Comparison of ENCODE assay signal across 1 cellular context in genomic region chr7:127632276-127632910, GRCh38.
TF ChIP-seq lines count a peak whose summit lies in the region.

No MANE protein-coding gene starts in this region.

TF ChIP-seq in GM23338, 12 proteins besides CTCF, POLR2A, EP300 and RAD21 (continued from another document):
- TF ChIP-seq, protein P1, sequence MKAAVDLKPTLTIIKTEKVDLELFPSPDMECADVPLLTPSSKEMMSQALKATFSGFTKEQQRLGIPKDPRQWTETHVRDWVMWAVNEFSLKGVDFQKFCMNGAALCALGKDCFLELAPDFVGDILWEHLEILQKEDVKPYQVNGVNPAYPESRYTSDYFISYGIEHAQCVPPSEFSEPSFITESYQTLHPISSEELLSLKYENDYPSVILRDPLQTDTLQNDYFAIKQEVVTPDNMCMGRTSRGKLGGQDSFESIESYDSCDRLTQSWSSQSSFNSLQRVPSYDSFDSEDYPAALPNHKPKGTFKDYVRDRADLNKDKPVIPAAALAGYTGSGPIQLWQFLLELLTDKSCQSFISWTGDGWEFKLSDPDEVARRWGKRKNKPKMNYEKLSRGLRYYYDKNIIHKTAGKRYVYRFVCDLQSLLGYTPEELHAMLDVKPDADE (IDR thresholded peaks at IDR 0.05), result no peak
- TF ChIP-seq STAT1 (IDR thresholded peaks at IDR 0.05; ENCODE audit: unreplicated experiment), result no peak
- TF ChIP-seq, protein P2, sequence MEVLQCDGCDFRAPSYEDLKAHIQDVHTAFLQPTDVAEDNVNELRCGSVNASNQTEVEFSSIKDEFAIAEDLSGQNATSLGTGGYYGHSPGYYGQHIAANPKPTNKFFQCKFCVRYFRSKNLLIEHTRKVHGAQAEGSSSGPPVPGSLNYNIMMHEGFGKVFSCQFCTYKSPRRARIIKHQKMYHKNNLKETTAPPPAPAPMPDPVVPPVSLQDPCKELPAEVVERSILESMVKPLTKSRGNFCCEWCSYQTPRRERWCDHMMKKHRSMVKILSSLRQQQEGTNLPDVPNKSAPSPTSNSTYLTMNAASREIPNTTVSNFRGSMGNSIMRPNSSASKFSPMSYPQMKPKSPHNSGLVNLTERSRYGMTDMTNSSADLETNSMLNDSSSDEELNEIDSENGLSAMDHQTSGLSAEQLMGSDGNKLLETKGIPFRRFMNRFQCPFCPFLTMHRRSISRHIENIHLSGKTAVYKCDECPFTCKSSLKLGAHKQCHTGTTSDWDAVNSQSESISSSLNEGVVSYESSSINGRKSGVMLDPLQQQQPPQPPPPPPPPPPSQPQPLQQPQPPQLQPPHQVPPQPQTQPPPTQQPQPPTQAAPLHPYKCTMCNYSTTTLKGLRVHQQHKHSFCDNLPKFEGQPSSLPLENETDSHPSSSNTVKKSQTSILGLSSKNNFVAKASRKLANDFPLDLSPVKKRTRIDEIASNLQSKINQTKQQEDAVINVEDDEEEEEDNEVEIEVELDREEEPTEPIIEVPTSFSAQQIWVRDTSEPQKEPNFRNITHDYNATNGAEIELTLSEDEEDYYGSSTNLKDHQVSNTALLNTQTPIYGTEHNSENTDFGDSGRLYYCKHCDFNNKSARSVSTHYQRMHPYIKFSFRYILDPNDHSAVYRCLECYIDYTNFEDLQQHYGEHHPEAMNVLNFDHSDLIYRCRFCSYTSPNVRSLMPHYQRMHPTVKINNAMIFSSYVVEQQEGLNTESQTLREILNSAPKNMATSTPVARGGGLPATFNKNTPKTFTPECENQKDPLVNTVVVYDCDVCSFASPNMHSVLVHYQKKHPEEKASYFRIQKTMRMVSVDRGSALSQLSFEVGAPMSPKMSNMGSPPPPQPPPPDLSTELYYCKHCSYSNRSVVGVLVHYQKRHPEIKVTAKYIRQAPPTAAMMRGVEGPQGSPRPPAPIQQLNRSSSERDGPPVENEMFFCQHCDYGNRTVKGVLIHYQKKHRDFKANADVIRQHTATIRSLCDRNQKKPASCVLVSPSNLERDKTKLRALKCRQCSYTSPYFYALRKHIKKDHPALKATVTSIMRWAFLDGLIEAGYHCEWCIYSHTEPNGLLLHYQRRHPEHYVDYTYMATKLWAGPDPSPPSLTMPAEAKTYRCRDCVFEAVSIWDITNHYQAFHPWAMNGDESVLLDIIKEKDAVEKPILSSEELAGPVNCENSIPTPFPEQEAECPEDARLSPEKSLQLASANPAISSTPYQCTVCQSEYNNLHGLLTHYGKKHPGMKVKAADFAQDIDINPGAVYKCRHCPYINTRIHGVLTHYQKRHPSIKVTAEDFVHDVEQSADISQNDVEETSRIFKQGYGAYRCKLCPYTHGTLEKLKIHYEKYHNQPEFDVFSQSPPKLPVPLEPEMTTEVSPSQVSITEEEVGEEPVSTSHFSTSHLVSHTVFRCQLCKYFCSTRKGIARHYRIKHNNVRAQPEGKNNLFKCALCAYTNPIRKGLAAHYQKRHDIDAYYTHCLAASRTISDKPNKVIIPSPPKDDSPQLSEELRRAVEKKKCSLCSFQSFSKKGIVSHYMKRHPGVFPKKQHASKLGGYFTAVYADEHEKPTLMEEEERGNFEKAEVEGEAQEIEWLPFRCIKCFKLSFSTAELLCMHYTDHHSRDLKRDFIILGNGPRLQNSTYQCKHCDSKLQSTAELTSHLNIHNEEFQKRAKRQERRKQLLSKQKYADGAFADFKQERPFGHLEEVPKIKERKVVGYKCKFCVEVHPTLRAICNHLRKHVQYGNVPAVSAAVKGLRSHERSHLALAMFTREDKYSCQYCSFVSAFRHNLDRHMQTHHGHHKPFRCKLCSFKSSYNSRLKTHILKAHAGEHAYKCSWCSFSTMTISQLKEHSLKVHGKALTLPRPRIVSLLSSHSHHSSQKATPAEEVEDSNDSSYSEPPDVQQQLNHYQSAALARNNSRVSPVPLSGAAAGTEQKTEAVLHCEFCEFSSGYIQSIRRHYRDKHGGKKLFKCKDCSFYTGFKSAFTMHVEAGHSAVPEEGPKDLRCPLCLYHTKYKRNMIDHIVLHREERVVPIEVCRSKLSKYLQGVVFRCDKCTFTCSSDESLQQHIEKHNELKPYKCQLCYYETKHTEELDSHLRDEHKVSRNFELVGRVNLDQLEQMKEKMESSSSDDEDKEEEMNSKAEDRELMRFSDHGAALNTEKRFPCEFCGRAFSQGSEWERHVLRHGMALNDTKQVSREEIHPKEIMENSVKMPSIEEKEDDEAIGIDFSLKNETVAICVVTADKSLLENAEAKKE (CRISPR knock-in tag; IDR thresholded peaks at IDR 0.05), result no peak
- no peak for TF ChIP-seq ZNF114 (CRISPR knock-in tag; IDR thresholded peaks at IDR 0.05)
- no peak for TF ChIP-seq ZNF331 (CRISPR knock-in tag; IDR thresholded peaks at IDR 0.05; ENCODE audit: low read depth)
- TF ChIP-seq POLR2AphosphoS5 (IDR thresholded peaks at IDR 0.05; ENCODE audit: low read depth), result no peak
